In the genomic region with DNA sequence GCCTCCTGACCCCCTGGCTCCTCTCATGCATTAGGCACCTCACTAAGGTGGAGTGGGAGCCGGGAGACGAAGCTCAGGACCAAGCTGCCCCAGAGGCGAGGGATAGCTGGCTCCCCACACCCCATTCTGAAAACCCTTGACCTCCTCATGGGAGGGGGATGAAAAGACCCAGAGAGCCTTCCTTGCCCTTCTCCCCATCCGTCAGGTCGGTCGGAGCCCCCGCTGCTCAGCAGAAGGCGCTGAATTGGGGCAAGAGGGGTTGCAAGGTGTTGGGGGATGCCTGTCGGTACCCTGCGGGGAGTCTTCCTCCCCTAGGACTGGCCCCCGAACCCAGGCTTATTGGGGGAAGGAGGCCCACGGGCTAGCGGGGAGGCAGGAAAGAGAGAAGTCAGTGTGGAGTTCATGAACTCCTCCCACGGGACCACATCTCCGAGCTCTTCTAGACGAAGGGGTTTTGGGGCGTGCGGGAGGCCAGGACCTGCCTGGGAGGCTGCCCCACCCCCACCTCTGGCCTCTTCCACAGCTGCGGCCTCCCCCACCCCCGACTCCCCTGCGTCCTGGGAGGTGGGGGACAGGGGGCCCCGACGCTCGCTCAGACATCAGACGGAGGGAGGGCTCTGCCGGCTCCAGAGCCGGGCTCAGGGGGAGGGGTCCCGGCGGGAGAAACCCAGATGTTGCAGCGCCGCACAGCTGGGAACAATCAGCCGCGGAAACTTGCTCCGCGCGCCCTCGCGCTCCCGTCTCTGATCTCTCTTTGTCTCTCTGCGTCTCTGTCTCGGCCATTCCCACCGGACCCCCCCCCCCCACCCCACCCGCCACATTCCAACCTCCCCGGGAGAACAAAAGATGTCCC, we compare ENCODE assay signal across 1 cellular context.
TF ChIP-seq lines count a peak whose summit lies in the region.

No MANE protein-coding gene starts in this region.

TF ChIP-seq in GM12878, 131 proteins besides CTCF, POLR2A, EP300 and RAD21:
- no peak for TF ChIP-seq KLF5 (IDR thresholded peaks at IDR 0.05; ENCODE audit: partially characterized antibody)
- TF ChIP-seq EGR1 (IDR thresholded peaks at IDR 0.05; ENCODE audit: borderline replicate concordance in 1 of 2, low read depth in 2 of 2, low read length in 2 of 2) = no peak
- TF ChIP-seq, protein P1, sequence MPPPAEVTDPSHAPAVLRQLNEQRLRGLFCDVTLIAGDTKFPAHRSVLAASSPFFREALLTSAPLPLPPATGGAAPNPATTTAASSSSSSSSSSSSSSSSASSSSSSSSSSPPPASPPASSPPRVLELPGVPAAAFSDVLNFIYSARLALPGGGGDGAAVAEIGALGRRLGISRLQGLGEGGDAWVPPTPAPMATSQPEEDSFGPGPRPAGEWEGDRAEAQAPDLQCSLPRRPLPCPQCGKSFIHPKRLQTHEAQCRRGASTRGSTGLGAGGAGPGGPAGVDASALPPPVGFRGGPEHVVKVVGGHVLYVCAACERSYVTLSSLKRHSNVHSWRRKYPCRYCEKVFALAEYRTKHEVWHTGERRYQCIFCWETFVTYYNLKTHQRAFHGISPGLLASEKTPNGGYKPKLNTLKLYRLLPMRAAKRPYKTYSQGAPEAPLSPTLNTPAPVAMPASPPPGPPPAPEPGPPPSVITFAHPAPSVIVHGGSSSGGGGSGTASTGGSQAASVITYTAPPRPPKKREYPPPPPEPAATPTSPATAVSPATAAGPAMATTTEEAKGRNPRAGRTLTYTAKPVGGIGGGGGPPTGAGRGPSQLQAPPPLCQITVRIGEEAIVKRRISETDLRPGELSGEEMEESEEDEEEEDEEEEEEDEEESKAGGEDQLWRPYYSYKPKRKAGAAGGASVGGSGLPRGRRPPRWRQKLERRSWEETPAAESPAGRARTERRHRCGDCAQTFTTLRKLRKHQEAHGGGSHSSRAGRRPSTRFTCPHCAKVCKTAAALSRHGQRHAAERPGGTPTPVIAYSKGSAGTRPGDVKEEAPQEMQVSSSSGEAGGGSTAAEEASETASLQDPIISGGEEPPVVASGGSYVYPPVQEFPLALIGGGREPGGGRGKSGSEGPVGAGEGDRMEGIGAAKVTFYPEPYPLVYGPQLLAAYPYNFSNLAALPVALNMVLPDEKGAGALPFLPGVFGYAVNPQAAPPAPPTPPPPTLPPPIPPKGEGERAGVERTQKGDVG (CRISPR knock-in tag; IDR thresholded peaks at IDR 0.05) = no peak
- TF ChIP-seq SUZ12 (IDR thresholded peaks at IDR 0.05; ENCODE audit: unreplicated experiment) = peak; percentile 52
